Comparison of ENCODE assay signal across 18 cellular contexts in genomic region chr15:91471410-91471993, GRCh38.
DNase-seq lines count a peak whose midpoint lies in the region; ATAC-seq, FAIRE-seq and TF ChIP-seq lines count a peak whose summit lies in the region.
"Had no signal": no experiment of that assay in that cellular context is flagged by ENCODE, and none has a peak within 500 bp of the region (broad histone marks: within the 10 kb centered on the region; RNA-seq: fewer than 3 reads in every experiment).

No MANE protein-coding gene starts in this region.

- in situ Hi-C loops in K562 (cut with MboI): no loop called here

- no peaks in the 10 kb centered on the region for H3K9me1 ChIP-seq in K562 (ENCODE audit: control insufficient read depth, insufficient read depth, low read length)

- no peaks in the 10 kb centered on the region for H3K27me3 Mint-ChIP-seq in activated naive CD4-positive, alpha-beta T cell treated with anti-CD3 and anti-CD28 coated beads, Interleukin-2, amount 50 U/mL, for 24 hours

- H3K4me3 ChIP-seq in K562 (no peak overlapping the region), stomach (no peak overlapping the region)
- H3K4me3 ChIP-seq: HAP-1 had no signal

- H3K27me3 ChIP-seq in K562 (ENCODE audit: control insufficient read depth in 2 of 2, insufficient read depth in 2 of 2, low read length in 2 of 2) (no peaks in the 10 kb centered on the region), stomach (no peaks in the 10 kb centered on the region)

- no peaks in the 10 kb centered on the region for H4K20me1 ChIP-seq in K562 (replicated peaks; ENCODE audit: control insufficient read depth, insufficient read depth, low read length)

- WGBS in K562 (ENCODE audit: insufficient coverage, low coverage, missing lambda C conversion rate): 5% methylated on average over 9 of the region's 9 CpGs
- WGBS in stomach, 5 donors: 54 to 72% (median 65%) methylated on average over 9 of the region's 9 CpGs

- H3K9me3 ChIP-seq in K562 (replicated peaks; ENCODE audit: control insufficient read depth, insufficient read depth, low read depth, low read length) (no peaks in the 10 kb centered on the region), stomach (no peaks in the 10 kb centered on the region)
- H3K9me3 ChIP-seq: HAP-1 had no signal

- no peak for ATAC-seq in activated naive CD4-positive, alpha-beta T cell treated with anti-CD3 and anti-CD28 coated beads, Interleukin-2, amount 50 U/mL, for 72 hours
- ATAC-seq in SK-N-SH treated with all-trans-retinoic acid at 6 μM for 48 hours (peak; percentile 86), K562 (peak; percentile 84), HG02938 (IDR thresholded peaks at IDR 0.05; ENCODE audit: unreplicated experiment) (no peak), HG03196 (IDR thresholded peaks at IDR 0.05; ENCODE audit: unreplicated experiment) (no peak)
- ATAC-seq: PC-3 had no signal

- intact Hi-C loops in K562 (cut with micrococcal nuclease) (no loop called here), stomach (cut with DNase I; ENCODE audit: low total_unique reads) (no loop called here)

- no peak for TF ChIP-seq POLR2A in K562 (conservative IDR thresholded peaks at IDR 0.05)
- no peak for TF ChIP-seq POLR2A in stomach (IDR thresholded peaks at IDR 0.05)

- DNase-seq in activated naive CD4-positive, alpha-beta T cell treated with anti-CD3 and anti-CD28 coated beads, Interleukin-2, amount 50 U/mL, for 72 hours (ENCODE audit: low spot score in 2 of 2): no peak
- DNase-seq in K562 (ENCODE audit: extremely low read depth in 1 of 4, low spot score in 3 of 4): peak; percentile 25 to 72 (median 49)
- peak; percentile 61 for DNase-seq in urothelium cell line (ENCODE audit: low spot score)
- no peak for DNase-seq in stomach
- DNase-seq: activated effector memory CD4-positive, alpha-beta T cell treated with Interleukin-2 at 50 U/mL for 16 hours; caudate nucleus; DMS 273 treated with DMSO at 0.1 percent for 48 hours; endodermal cell; mesendoderm; NCI-H1694 treated with DMSO at 0.1 percent for 48 hours; NCI-H526; nucleus accumbens; PC-3 had no signal

- H3K4me1 Mint-ChIP-seq in activated naive CD4-positive, alpha-beta T cell treated with anti-CD3 and anti-CD28 coated beads, Interleukin-2, amount 50 U/mL, for 24 hours: peaks cover 67% of the 10 kb centered on the region

- BruUV-seq in K562 (replicated peaks; lab: Mats Ljungman, UMichigan): no TSS peak

- H3K27ac ChIP-seq in K562 (ENCODE audit: extremely low read depth, low read depth, low read length) (no peak overlapping the region), stomach (peak overlapping the region in 1 of 5 donors; percentile 7)

- peak; percentile 86 for TF ChIP-seq EP300 in K562 (IDR thresholded peaks at IDR 0.05; ENCODE audit: low read length)
- no peak for TF ChIP-seq EP300 in stomach (IDR thresholded peaks at IDR 0.05)

- H3K79me2 ChIP-seq in K562 (ENCODE audit: control insufficient read depth, insufficient read depth, low read length): no peaks in the 10 kb centered on the region

- peak overlapping the region; percentile 37 for H3K4me3 Mint-ChIP-seq in activated naive CD4-positive, alpha-beta T cell treated with anti-CD3 and anti-CD28 coated beads, Interleukin-2, amount 50 U/mL, for 24 hours
- H3K4me3 Mint-ChIP-seq: endodermal cell had no signal

- no peak for TF ChIP-seq RAD21 in K562 (CRISPR knock-in tag; conservative IDR thresholded peaks at IDR 0.05 in 1 of 2, IDR thresholded peaks at IDR 0.05 in 1 of 2)

- CTCF ChIA-PET in K562 (lab: Yijun Ruan, JAX; ENCODE audit: low intra/inter-chr PET ratio): no interaction called here

- H3K4me2 ChIP-seq in K562 (ENCODE audit: insufficient read depth, low read length): peak overlapping the region; percentile 47

- peak overlapping the region; percentile 57 for H3K27ac Mint-ChIP-seq in activated naive CD4-positive, alpha-beta T cell treated with anti-CD3 and anti-CD28 coated beads, Interleukin-2, amount 50 U/mL, for 24 hours
- peak overlapping the region in 1 of 2 donors; percentile 79 for H3K27ac Mint-ChIP-seq in activated naive CD4-positive, alpha-beta T cell treated with anti-CD3 and anti-CD28 coated beads, Interleukin-2, amount 50 U/mL, for 72 hours
- H3K27ac Mint-ChIP-seq: endodermal cell had no signal

- FAIRE-seq in K562 (lab: Jason Lieb, UNC) (peak; percentile 87), urothelium cell line (lab: Jason Lieb, UNC) (no peak)

- peaks cover 5% of the 10 kb centered on the region for H3K9me3 Mint-ChIP-seq in activated naive CD4-positive, alpha-beta T cell treated with anti-CD3 and anti-CD28 coated beads, Interleukin-2, amount 50 U/mL, for 24 hours
- H3K9me3 Mint-ChIP-seq in activated naive CD4-positive, alpha-beta T cell treated with anti-CD3 and anti-CD28 coated beads, Interleukin-2, amount 50 U/mL, for 72 hours: peaks cover 0 to 18% of the 10 kb centered on the region in 2 donors

- peak overlapping the region; percentile 61; the same call in 1 of the 2 replicates for H2AFZ ChIP-seq in K562 (ENCODE audit: low read depth, low read length)

- H3K36me3 Mint-ChIP-seq in activated naive CD4-positive, alpha-beta T cell treated with anti-CD3 and anti-CD28 coated beads, Interleukin-2, amount 50 U/mL, for 24 hours: peaks cover 1% of the 10 kb centered on the region
- H3K36me3 Mint-ChIP-seq in activated naive CD4-positive, alpha-beta T cell treated with anti-CD3 and anti-CD28 coated beads, Interleukin-2, amount 50 U/mL, for 72 hours: peaks cover 0 to 20% of the 10 kb centered on the region in 2 donors

- POLR2A ChIA-PET in K562 (lab: Yijun Ruan, JAX): interaction anchor here (0.5 kb wide), 1 partner anchor 479 kb away, joined by 3 read pairs; no protein-coding TSS in a partner anchor

- TF ChIP-seq CTCF in K562 (IDR thresholded peaks at IDR 0.05 in 2 of 3, conservative IDR thresholded peaks at IDR 0.05 in 1 of 3; ENCODE audit: insufficient read depth in 2 of 3, low read depth in 1 of 3, low read length in 3 of 3) (no peak), stomach (IDR thresholded peaks at IDR 0.05) (no peak)

- H3K36me3 ChIP-seq in K562 (ENCODE audit: control insufficient read depth, insufficient read depth, low read length): no peaks in the 10 kb centered on the region
- no peaks in the 10 kb centered on the region for H3K36me3 ChIP-seq in stomach
- H3K36me3 ChIP-seq: HAP-1 had no signal

- peaks cover 18 to 42% of the 10 kb centered on the region in 2 experiments for H3K4me1 ChIP-seq in K562 (replicated peaks in 1 of 2; ENCODE audit: control insufficient read depth in 2 of 2, insufficient read depth in 2 of 2, low read length in 2 of 2)
- H3K4me1 ChIP-seq in stomach: peaks cover 0 to 33% (median 9%) of the 10 kb centered on the region in 4 donors
- H3K4me1 ChIP-seq: HAP-1 had no signal

- no peak overlapping the region for H3K9ac ChIP-seq in K562 (ENCODE audit: insufficient read depth in 1 of 2, low read depth in 2 of 2, low read length in 2 of 2)

TF ChIP-seq in SK-N-SH treated with all-trans-retinoic acid at 6 μM for 48 hours, 23 proteins besides CTCF, POLR2A, EP300 and RAD21 (continues in another document):
- no peak for TF ChIP-seq PATZ1 (CRISPR knock-in tag; IDR thresholded peaks at IDR 0.05; ENCODE audit: borderline replicate concordance)

TF ChIP-seq in K562, 482 proteins besides CTCF, POLR2A, EP300 and RAD21 (continues in another document):
- no peak for TF ChIP-seq NKRF (IDR thresholded peaks at IDR 0.05; ENCODE audit: borderline replicate concordance)
- no peak for TF ChIP-seq HMG20B (CRISPR knock-in tag; IDR thresholded peaks at IDR 0.05)
- TF ChIP-seq ZFPM2 (CRISPR knock-in tag; IDR thresholded peaks at IDR 0.05): no peak
- TF ChIP-seq E2F1 (CRISPR knock-in tag; IDR thresholded peaks at IDR 0.05): no peak
- no peak for TF ChIP-seq MTF1 (CRISPR knock-in tag; IDR thresholded peaks at IDR 0.05; ENCODE audit: borderline replicate concordance)
- TF ChIP-seq SRF (CRISPR knock-in tag; IDR thresholded peaks at IDR 0.05): peak in 1 of 2 experiments; percentile 95; a peak in 3 of 4 replicates
- TF ChIP-seq HCFC1 (IDR thresholded peaks at IDR 0.05; ENCODE audit: low read depth, low read length): no peak
- TF ChIP-seq ASH1L (IDR thresholded peaks at IDR 0.05; ENCODE audit: borderline replicate concordance, low read depth, partially characterized antibody): no peak

Comparison
In these comparisons a context has a peak if more than half of its experiments do, and no peak if none do; other contexts are left out.
1. ATAC-seq: peak in SK-N-SH treated with all-trans-retinoic acid at 6 μM for 48 hours (single experiment) and K562 (single experiment); none in activated naive CD4-positive, alpha-beta T cell treated with anti-CD3 and anti-CD28 coated beads, Interleukin-2, amount 50 U/mL, for 72 hours (0 of 2), HG02938 (single experiment) and HG03196 (single experiment).
2. DNase-seq: peak in K562 (4 of 4) and urothelium cell line (single experiment); none in activated naive CD4-positive, alpha-beta T cell treated with anti-CD3 and anti-CD28 coated beads, Interleukin-2, amount 50 U/mL, for 72 hours (0 of 2) and stomach (single experiment).